1 cellular context compared by ENCODE assay signal in the genomic region with DNA sequence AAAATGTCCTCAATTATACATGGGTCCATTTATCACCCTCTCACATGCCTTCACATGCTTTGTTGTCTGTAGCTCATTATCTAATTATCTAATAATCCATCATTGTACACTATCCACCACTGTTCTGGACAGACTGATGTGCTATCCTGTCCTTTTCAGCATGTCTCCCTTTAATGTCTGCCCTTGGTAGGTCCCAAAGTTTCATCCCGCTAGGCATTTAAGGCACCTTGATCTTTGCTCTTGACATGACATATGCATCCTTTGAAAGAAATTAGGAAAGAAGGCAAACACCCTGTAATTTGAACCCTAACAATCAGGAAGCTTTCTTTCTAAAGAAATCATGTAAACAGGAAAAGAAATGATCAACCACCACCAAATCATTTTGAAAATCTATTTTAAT.
TF ChIP-seq lines count a peak whose summit lies in the region.

No MANE protein-coding gene starts in this region.

TF ChIP-seq in IMR-90, 13 proteins besides CTCF, POLR2A, EP300 and RAD21:
- TF ChIP-seq MAFK (IDR thresholded peaks at IDR 0.05; ENCODE audit: low read depth, low read length) (no peak), FOS (IDR thresholded peaks at IDR 0.05; ENCODE audit: low read depth, low read length) (no peak), MAZ (IDR thresholded peaks at IDR 0.05; ENCODE audit: borderline replicate concordance, low read depth, low read length) (no peak), SMC3 (IDR thresholded peaks at IDR 0.05; ENCODE audit: low read depth, low read length) (no peak), RFX5 (IDR thresholded peaks at IDR 0.05; ENCODE audit: low read depth, low read length) (no peak), CEBPB (IDR thresholded peaks at IDR 0.05; ENCODE audit: low read depth, low read length) (no peak), NFE2L2 (IDR thresholded peaks at IDR 0.05; ENCODE audit: low read depth, low read length) (no peak), BHLHE40 (IDR thresholded peaks at IDR 0.05; ENCODE audit: low read depth, low read length) (no peak), RCOR1 (IDR thresholded peaks at IDR 0.05; ENCODE audit: insufficient replicate concordance, low read length) (no peak), MXI1 (IDR thresholded peaks at IDR 0.05; ENCODE audit: borderline replicate concordance, low read depth, low read length) (no peak), CHD1 (IDR thresholded peaks at IDR 0.05; ENCODE audit: low read depth, low read length) (no peak)
- TF ChIP-seq, protein P1, sequence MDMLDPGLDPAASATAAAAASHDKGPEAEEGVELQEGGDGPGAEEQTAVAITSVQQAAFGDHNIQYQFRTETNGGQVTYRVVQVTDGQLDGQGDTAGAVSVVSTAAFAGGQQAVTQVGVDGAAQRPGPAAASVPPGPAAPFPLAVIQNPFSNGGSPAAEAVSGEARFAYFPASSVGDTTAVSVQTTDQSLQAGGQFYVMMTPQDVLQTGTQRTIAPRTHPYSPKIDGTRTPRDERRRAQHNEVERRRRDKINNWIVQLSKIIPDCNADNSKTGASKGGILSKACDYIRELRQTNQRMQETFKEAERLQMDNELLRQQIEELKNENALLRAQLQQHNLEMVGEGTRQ (IDR thresholded peaks at IDR 0.05; ENCODE audit: low read depth, low read length): no peak
- TF ChIP-seq, protein P2, sequence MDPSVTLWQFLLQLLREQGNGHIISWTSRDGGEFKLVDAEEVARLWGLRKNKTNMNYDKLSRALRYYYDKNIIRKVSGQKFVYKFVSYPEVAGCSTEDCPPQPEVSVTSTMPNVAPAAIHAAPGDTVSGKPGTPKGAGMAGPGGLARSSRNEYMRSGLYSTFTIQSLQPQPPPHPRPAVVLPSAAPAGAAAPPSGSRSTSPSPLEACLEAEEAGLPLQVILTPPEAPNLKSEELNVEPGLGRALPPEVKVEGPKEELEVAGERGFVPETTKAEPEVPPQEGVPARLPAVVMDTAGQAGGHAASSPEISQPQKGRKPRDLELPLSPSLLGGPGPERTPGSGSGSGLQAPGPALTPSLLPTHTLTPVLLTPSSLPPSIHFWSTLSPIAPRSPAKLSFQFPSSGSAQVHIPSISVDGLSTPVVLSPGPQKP (IDR thresholded peaks at IDR 0.05; ENCODE audit: borderline replicate concordance, low read depth, low read length): no peak
